In genomic region chr19:47093254-47093653, GRCh38 we compare ENCODE assay signal across 10 cellular contexts. TPM values are rescaled to one million over a fixed set of nuclear protein-coding genes. Genes with fewer than 3 reads are reported as not detected.
DNase-seq lines count a peak whose midpoint lies in the region; ATAC-seq and TF ChIP-seq lines count a peak whose summit lies in the region.
"Had no signal": no experiment of that assay in that cellular context is flagged by ENCODE, and none has a peak within 500 bp of the region (broad histone marks: within the 10 kb centered on the region; RNA-seq: fewer than 3 reads in every experiment).

No MANE protein-coding gene starts in this region.

- CTCF ChIA-PET in activated naive CD4-positive, alpha-beta T cell treated with anti-CD3 and anti-CD28 coated beads for 36 hours (lab: Charles Lee), result interaction anchor here (0.6 to 2.0 kb wide), 4 partner anchors 13 to 151 kb away, joined by 3 to 5 read pairs (median 4); no protein-coding TSS in a partner anchor

- no peaks in the 10 kb centered on the region for H3K27me3 Mint-ChIP-seq in activated naive CD4-positive, alpha-beta T cell treated with anti-CD3 and anti-CD28 coated beads for 36 hours (ENCODE audit: low read depth)
- no peaks in the 10 kb centered on the region for H3K27me3 Mint-ChIP-seq in activated naive CD8-positive, alpha-beta T cell treated with anti-CD3 and anti-CD28 coated beads for 36 hours
- H3K27me3 Mint-ChIP-seq in immature natural killer cell (ENCODE audit: low read depth in 3 of 3), result no peaks in the 10 kb centered on the region

- H3K36me3 ChIP-seq in tibial artery, result peaks cover 26 to 59% (median 48%) of the 10 kb centered on the region in 3 donors

- peaks cover 46% of the 10 kb centered on the region for H3K4me1 Mint-ChIP-seq in activated naive CD4-positive, alpha-beta T cell treated with anti-CD3 and anti-CD28 coated beads for 36 hours (ENCODE audit: low read depth)
- peaks cover 42% of the 10 kb centered on the region for H3K4me1 Mint-ChIP-seq in activated naive CD8-positive, alpha-beta T cell treated with anti-CD3 and anti-CD28 coated beads for 36 hours
- peaks cover 30 to 47% of the 10 kb centered on the region in 2 donors for H3K4me1 Mint-ChIP-seq in immature natural killer cell

- H3K4me1 ChIP-seq in tibial artery, result peaks cover 0 to 55% (median 47%) of the 10 kb centered on the region in 4 donors

- H3K9me3 Mint-ChIP-seq in activated naive CD4-positive, alpha-beta T cell treated with anti-CD3 and anti-CD28 coated beads for 36 hours, result no peaks in the 10 kb centered on the region
- no peaks in the 10 kb centered on the region for H3K9me3 Mint-ChIP-seq in activated naive CD8-positive, alpha-beta T cell treated with anti-CD3 and anti-CD28 coated beads for 36 hours
- no peaks in the 10 kb centered on the region for H3K9me3 Mint-ChIP-seq in immature natural killer cell

- TF ChIP-seq CTCF in tibial artery (IDR thresholded peaks at IDR 0.05), result no peak

- H3K4me3 ChIP-seq in tibial artery, result no peak overlapping the region
- H3K4me3 ChIP-seq: right lobe of liver had no signal

- H3K9me3 ChIP-seq in tibial artery, result no peaks in the 10 kb centered on the region
- H3K9me3 ChIP-seq: right lobe of liver had no signal

- no peaks in the 10 kb centered on the region for H3K27me3 ChIP-seq in tibial artery
- H3K27me3 ChIP-seq: right lobe of liver had no signal

- H3K4me3 Mint-ChIP-seq in activated naive CD4-positive, alpha-beta T cell treated with anti-CD3 and anti-CD28 coated beads for 36 hours, result no peak overlapping the region
- H3K4me3 Mint-ChIP-seq in activated naive CD8-positive, alpha-beta T cell treated with anti-CD3 and anti-CD28 coated beads for 36 hours, result no peak overlapping the region
- no peak overlapping the region for H3K4me3 Mint-ChIP-seq in immature natural killer cell

- intact Hi-C loops in activated naive CD4-positive, alpha-beta T cell treated with anti-CD3 and anti-CD28 coated beads for 36 hours (cut with micrococcal nuclease), result loop anchor here (5.0 kb wide), 1 partner anchor 94 kb away; no protein-coding TSS in a partner anchor
- intact Hi-C loops in tibial artery (cut with DNase I; ENCODE audit: low total_unique reads), result no loop called here

- no peak for ATAC-seq in HG02678 (IDR thresholded peaks at IDR 0.05; ENCODE audit: unreplicated experiment)
- ATAC-seq: right lobe of liver had no signal

- H3K27ac Mint-ChIP-seq in activated naive CD4-positive, alpha-beta T cell treated with anti-CD3 and anti-CD28 coated beads for 36 hours, result peak overlapping the region; percentile 94
- peak overlapping the region; percentile 88 for H3K27ac Mint-ChIP-seq in activated naive CD8-positive, alpha-beta T cell treated with anti-CD3 and anti-CD28 coated beads for 36 hours
- peak overlapping the region in 5 of 6 donors; percentile 69 to 94 (median 86) for H3K27ac Mint-ChIP-seq in immature natural killer cell

- peak overlapping the region; percentile 79 to 81 for H3K27ac ChIP-seq in tibial artery
- H3K27ac ChIP-seq: right lobe of liver had no signal

- H3K36me3 Mint-ChIP-seq in activated naive CD4-positive, alpha-beta T cell treated with anti-CD3 and anti-CD28 coated beads for 36 hours (ENCODE audit: low read depth), result peaks cover 34% of the 10 kb centered on the region
- H3K36me3 Mint-ChIP-seq in activated naive CD8-positive, alpha-beta T cell treated with anti-CD3 and anti-CD28 coated beads for 36 hours, result peaks cover 35% of the 10 kb centered on the region
- peaks cover 0 to 25% (median 10%) of the 10 kb centered on the region in 3 donors for H3K36me3 Mint-ChIP-seq in immature natural killer cell

- DNase-seq in activated naive CD4-positive, alpha-beta T cell treated with anti-CD3 and anti-CD28 coated beads for 36 hours, result no peak
- no peak for DNase-seq in activated naive CD4-positive, alpha-beta T cell treated with Interleukin-2 at 50 U/mL for 16 hours
- DNase-seq in activated naive CD8-positive, alpha-beta T cell treated with anti-CD3 and anti-CD28 coated beads for 36 hours, result no peak
- no peak for DNase-seq in immature natural killer cell
- DNase-seq in tibial artery, result no peak
- no peak for DNase-seq in UCSD-AML1 (lab: John Stamatoyannopoulos, UW; ENCODE audit: unreplicated experiment)
- DNase-seq in AG08396 (ENCODE audit: low spot score), result no peak
- DNase-seq: NCI-H1417, right lobe of liver had no signal

RNA-seq across cellular contexts. Expression of gene ZC3H4, which starts 20.3 kb away (rescaled TPM):
- total RNA-seq in activated naive CD4-positive, alpha-beta T cell treated with anti-CD3 and anti-CD28 coated beads for 36 hours, result 10 to 100 TPM; 46.0 to 48.8 TPM
- total RNA-seq in activated naive CD8-positive, alpha-beta T cell treated with anti-CD3 and anti-CD28 coated beads for 36 hours, result 100 to 1,000 TPM; 103 to 110 TPM
- polyA plus RNA-seq in immature natural killer cell, result 1 to 10 TPM in 2 of 3 donors, under 1 TPM in 1; 0.04 to 2.3 (median 1.1) TPM

RNA-seq across cellular contexts. Expression of gene SAE1, which starts 37.4 kb away (rescaled TPM):
- total RNA-seq in activated naive CD4-positive, alpha-beta T cell treated with anti-CD3 and anti-CD28 coated beads for 36 hours, result 100 to 1,000 TPM; 160 to 161 TPM
- 100 to 1,000 TPM; 141 to 149 TPM for total RNA-seq in activated naive CD8-positive, alpha-beta T cell treated with anti-CD3 and anti-CD28 coated beads for 36 hours
- polyA plus RNA-seq in immature natural killer cell, result 100 to 1,000 TPM; 111 to 159 (median 119) TPM

RNA-seq across cellular contexts. Expression of gene TMEM160, which starts 44.8 kb away (rescaled TPM):
- 10 to 100 TPM; 54.8 to 56.6 TPM for total RNA-seq in activated naive CD4-positive, alpha-beta T cell treated with anti-CD3 and anti-CD28 coated beads for 36 hours
- total RNA-seq in activated naive CD8-positive, alpha-beta T cell treated with anti-CD3 and anti-CD28 coated beads for 36 hours, result 10 to 100 TPM; 48.9 to 49.2 TPM
- polyA plus RNA-seq in immature natural killer cell, result 100 to 1,000 TPM; 175 to 285 (median 192) TPM
